In genomic region chr18:33201509-33201926, GRCh38 we compare ENCODE assay signal across 8 cellular contexts.
DNase-seq lines count a peak whose midpoint lies in the region; ATAC-seq, FAIRE-seq and TF ChIP-seq lines count a peak whose summit lies in the region.

No MANE protein-coding gene starts in this region.

- H3K9ac ChIP-seq in adipocyte (ENCODE audit: low read length) (no peak overlapping the region), keratinocyte (ENCODE audit: control insufficient read depth, extremely low read depth, insufficient read depth, low read length) (no peak overlapping the region)

- no peaks in the 10 kb centered on the region for H3K9me1 ChIP-seq in keratinocyte (ENCODE audit: control insufficient read depth, extremely low read depth, insufficient read depth, low read length)

- H3K4me1 ChIP-seq in adipocyte (ENCODE audit: control insufficient read depth, insufficient read depth, low read length), result peaks cover 3% of the 10 kb centered on the region
- no peaks in the 10 kb centered on the region for H3K4me1 ChIP-seq in keratinocyte (ENCODE audit: control insufficient read depth, extremely low read depth, insufficient read depth, low read length)

- ATAC-seq in GM21515 (IDR thresholded peaks at IDR 0.05; ENCODE audit: unreplicated experiment) (no peak), GM18873 (IDR thresholded peaks at IDR 0.05; ENCODE audit: low FRiP score, unreplicated experiment) (no peak), HG02885 (IDR thresholded peaks at IDR 0.05; ENCODE audit: poor library complexity, unreplicated experiment) (no peak)

- H3K27ac ChIP-seq in keratinocyte (ENCODE audit: control insufficient read depth, insufficient read depth, low read length), result no peak overlapping the region

- H4K20me1 ChIP-seq in keratinocyte (ENCODE audit: control insufficient read depth, extremely low read depth, insufficient read depth, low read length), result no peaks in the 10 kb centered on the region

- no peak overlapping the region for H3K4me2 ChIP-seq in keratinocyte (ENCODE audit: control insufficient read depth, extremely low read depth, insufficient read depth, low read depth, low read length)

- H3K27me3 ChIP-seq in adipocyte (replicated peaks; ENCODE audit: control insufficient read depth, insufficient read depth, low read length), result no peaks in the 10 kb centered on the region
- no peaks in the 10 kb centered on the region for H3K27me3 ChIP-seq in keratinocyte (ENCODE audit: control insufficient read depth, extremely low read depth, insufficient read depth, low read length)

- no peak overlapping the region for H3K4me3 ChIP-seq in HFF-Myc (replicated peaks; ENCODE audit: low read depth, low read length)
- H3K4me3 ChIP-seq in adipocyte (ENCODE audit: low read length), result peak overlapping the region; percentile 65
- H3K4me3 ChIP-seq in keratinocyte (ENCODE audit: control insufficient read depth in 2 of 3, extremely low read depth in 1 of 3, insufficient read depth in 2 of 3, low read depth in 1 of 3, low read length in 3 of 3), result no peak overlapping the region

- H3K9me3 ChIP-seq in adipocyte (ENCODE audit: control insufficient read depth, low read length), result no peaks in the 10 kb centered on the region
- no peaks in the 10 kb centered on the region for H3K9me3 ChIP-seq in keratinocyte (ENCODE audit: control insufficient read depth, low read depth, low read length)

- dilution Hi-C loops in keratinocyte (cut with MboI; ENCODE audit: extremely low pct_ligation_motif_present, low sequenced_read_pairs), result no loop called here

- no peaks in the 10 kb centered on the region for H3K79me2 ChIP-seq in keratinocyte (ENCODE audit: control insufficient read depth, insufficient read depth, low read length)

- DNase-seq in A172 (ENCODE audit: low spot score) (peak; percentile 1), HFF-Myc (ENCODE audit: extremely low read depth, low read depth) (no peak), adipocyte (ENCODE audit: low read depth) (peak; percentile 69), keratinocyte (ENCODE audit: low read depth, low spot score) (no peak)
- no peak for DNase-seq in NK-92 treated with Interleukin-12 subunit alpha and Interleukin-12 subunit beta, amount 100 ng/mL, for 24 hours (lab: John Stamatoyannopoulos, UW)

- FAIRE-seq in keratinocyte (lab: Jason Lieb, UNC), result no peak

- H2AFZ ChIP-seq in keratinocyte (ENCODE audit: control insufficient read depth, low read length), result no peak overlapping the region

- H3K36me3 ChIP-seq in adipocyte (ENCODE audit: control insufficient read depth, insufficient read depth, low read length, severe bottlenecking), result no peaks in the 10 kb centered on the region
- no peaks in the 10 kb centered on the region for H3K36me3 ChIP-seq in keratinocyte (ENCODE audit: control insufficient read depth in 2 of 2, extremely low read depth in 1 of 2, insufficient read depth in 2 of 2, low read length in 2 of 2)

- TF ChIP-seq CTCF in HFF-Myc (IDR thresholded peaks at IDR 0.05; ENCODE audit: low read depth, low read length, missing control alignments) (peak; percentile 41), keratinocyte (optimal IDR thresholded peaks at IDR 0.05 in 1 of 3, IDR thresholded peaks at IDR 0.05 in 1 of 3, conservative IDR thresholded peaks at IDR 0.05 in 1 of 3; ENCODE audit: extremely low read depth in 1 of 3, insufficient read depth in 2 of 3, low read length in 3 of 3) (peak; percentile 15 to 70 (median 32))

Comparison
In these comparisons a context has a peak if more than half of its experiments do, and no peak if none do; other contexts are left out.
1. DNase-seq: peak in A172 (single experiment) and adipocyte (single experiment); none in HFF-Myc (single experiment), keratinocyte (single experiment) and NK-92 treated with Interleukin-12 subunit alpha and Interleukin-12 subunit beta, amount 100 ng/mL, for 24 hours (single experiment).